ENCODE assay signal across 10 cellular contexts in the genomic region with DNA sequence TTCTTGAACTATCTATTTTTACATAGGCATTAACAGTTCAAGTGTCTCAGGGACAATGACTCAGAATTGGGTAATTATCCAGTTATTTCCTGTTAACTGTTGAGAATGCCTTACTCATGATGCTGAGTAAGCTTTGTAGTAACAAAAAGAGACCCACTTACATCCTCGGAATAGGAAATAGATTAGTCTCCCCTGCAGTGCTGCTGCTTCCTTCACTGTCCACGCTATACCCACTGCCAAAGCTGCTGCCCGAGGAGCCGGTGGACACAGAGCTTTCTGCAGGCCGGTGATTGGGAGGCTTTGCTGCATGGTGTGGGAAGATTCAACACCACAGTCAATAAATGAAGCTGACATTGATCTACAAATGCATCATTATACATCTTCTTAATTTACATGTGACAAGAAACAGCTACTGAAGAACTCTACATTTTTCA.
DNase-seq lines count a peak whose midpoint lies in the region; ATAC-seq and TF ChIP-seq lines count a peak whose summit lies in the region.
"Had no signal": no experiment of that assay in that cellular context is flagged by ENCODE, and none has a peak within 500 bp of the region (broad histone marks: within the 10 kb centered on the region; RNA-seq: fewer than 3 reads in every experiment).

No MANE protein-coding gene starts in this region.

- no CpG with 5 or more reads among the region's 5 CpGs for WGBS in mesendoderm (ENCODE audit: extremely low coverage, insufficient coverage, low lambda C conversion rate)
- 42 to 54% (median 46%) methylated on average over 5 of the region's 5 CpGs for WGBS in psoas muscle, 3 donors

- no peaks in the 10 kb centered on the region for H3K79me2 ChIP-seq in mesendoderm (ENCODE audit: control insufficient read depth, insufficient read depth, low read length)

- in situ Hi-C loops in astrocyte of the cerebellum (cut with HindIII; ENCODE audit: low sequenced_read_pairs) = no loop called here

- no peak overlapping the region for H3K18ac ChIP-seq in mesendoderm (ENCODE audit: low read length)

- no peak for TF ChIP-seq CTCF in astrocyte of the cerebellum (IDR thresholded peaks at IDR 0.05; ENCODE audit: low read depth, low read length, missing control alignments)
- no peak for TF ChIP-seq CTCF in psoas muscle (IDR thresholded peaks at IDR 0.05)

- no peaks in the 10 kb centered on the region for H3K4me1 ChIP-seq in mesendoderm (ENCODE audit: control insufficient read depth, low read depth, low read length)
- H3K4me1 ChIP-seq in psoas muscle = no peaks in the 10 kb centered on the region

- H3K79me1 ChIP-seq in mesendoderm (ENCODE audit: low read length) = no peaks in the 10 kb centered on the region

- no peak overlapping the region for H2BK15ac ChIP-seq in mesendoderm (replicated peaks; ENCODE audit: low read depth)

- H3K4me3 ChIP-seq in astrocyte of the cerebellum (ENCODE audit: low read depth, low read length) (no peak overlapping the region), mesendoderm (ENCODE audit: low read length) (no peak overlapping the region), psoas muscle (no peak overlapping the region)

- intact Hi-C loops in psoas muscle (cut with DNase I) = no loop called here

- no peak overlapping the region for H3K23ac ChIP-seq in mesendoderm (ENCODE audit: low read length)

- no peak overlapping the region for H3K4me2 ChIP-seq in mesendoderm (ENCODE audit: low read length)

- no peak overlapping the region for H2BK5ac ChIP-seq in mesendoderm (ENCODE audit: low read length)

- H3K27ac ChIP-seq in mesendoderm (ENCODE audit: low read depth, low read length) (no peak overlapping the region), psoas muscle (no peak overlapping the region)

- no peaks in the 10 kb centered on the region for H3K36me3 ChIP-seq in mesendoderm (ENCODE audit: control insufficient read depth, insufficient read depth, low read length)
- H3K36me3 ChIP-seq in psoas muscle (ENCODE audit: insufficient read depth in 1 of 2, low read depth in 1 of 2) = no peaks in the 10 kb centered on the region

- no peak overlapping the region for H4K8ac ChIP-seq in mesendoderm (ENCODE audit: low read depth, low read length)

- H3K9ac ChIP-seq in mesendoderm (ENCODE audit: low read length) = no peak overlapping the region

- H2AK5ac ChIP-seq in mesendoderm (ENCODE audit: low read length) = no peak overlapping the region

- DNase-seq in EL (peak; percentile 91), NCI-H460 (ENCODE audit: extremely low read depth, low read depth) (peak; percentile 58), astrocyte of the cerebellum (ENCODE audit: low read depth) (peak; percentile 79), mesendoderm (peak; percentile 90), psoas muscle (no peak), left lobe of liver (ENCODE audit: low spot score) (no peak)
- DNase-seq: natural killer cell; stimulated activated naive CD8-positive, alpha-beta T cell treated with anti-CD3 and anti-CD28 coated beads, Interleukin-15, amount 100 ng/mL, for 72 hours had no signal

- no peak for ATAC-seq in HG03175 (IDR thresholded peaks at IDR 0.05; ENCODE audit: unreplicated experiment)
- ATAC-seq in psoas muscle = no peak
- no peak for ATAC-seq in GM21526 (IDR thresholded peaks at IDR 0.05; ENCODE audit: low FRiP score, unreplicated experiment)
- no peak for ATAC-seq in left lobe of liver
- ATAC-seq: natural killer cell; stimulated activated naive CD8-positive, alpha-beta T cell treated with anti-CD3 and anti-CD28 coated beads, Interleukin-15, amount 100 ng/mL, for 72 hours had no signal

- no peaks in the 10 kb centered on the region for H3K9me3 ChIP-seq in psoas muscle

- H2BK120ac ChIP-seq in mesendoderm (ENCODE audit: low read depth, low read length) = no peak overlapping the region

- no peak overlapping the region for H4K5ac ChIP-seq in mesendoderm (ENCODE audit: low read length)

- H3K4ac ChIP-seq in mesendoderm (ENCODE audit: low read depth, low read length) = no peak overlapping the region

- H3K56ac ChIP-seq in mesendoderm (ENCODE audit: low read length) = no peak overlapping the region

- H3K27me3 ChIP-seq in mesendoderm (ENCODE audit: insufficient read depth, low read length, poor library complexity) (no peaks in the 10 kb centered on the region), psoas muscle (ENCODE audit: insufficient read depth in 3 of 3, low read length in 2 of 3) (no peaks in the 10 kb centered on the region)

Comparison
In these comparisons a context has a peak if more than half of its experiments do, and no peak if none do; other contexts are left out.
1. DNase-seq: peak in EL (single experiment), NCI-H460 (single experiment), astrocyte of the cerebellum (single experiment) and mesendoderm (single experiment); none in psoas muscle (0 of 2) and left lobe of liver (single experiment).